In genomic region chr15:76140069-76140454, GRCh38 we compare ENCODE assay signal across 11 cellular contexts.
A peak's percentile ranks its signal among the peaks of the same experiment; 100 is the strongest.
DNase-seq lines count a peak whose midpoint lies in the region; ATAC-seq and TF ChIP-seq lines count a peak whose summit lies in the region.
"Had no signal": no experiment of that assay in that cellular context is flagged by ENCODE, and none has a peak within 500 bp of the region (broad histone marks: within the 10 kb centered on the region; RNA-seq: fewer than 3 reads in every experiment).

No MANE protein-coding gene starts in this region.

- H3K4me2 ChIP-seq in KMS-11 (no peak overlapping the region), mesendoderm (ENCODE audit: low read length) (no peak overlapping the region), trophoblast cell (ENCODE audit: low read length) (no peak overlapping the region)

- no peak overlapping the region for H4K8ac ChIP-seq in mesendoderm (ENCODE audit: low read depth, low read length)
- H4K8ac ChIP-seq in trophoblast cell (ENCODE audit: low read depth, low read length), result no peak overlapping the region

- H2AFZ ChIP-seq in KMS-11 (ENCODE audit: low read depth) (peak overlapping the region; percentile 10; the same call in 1 of the 2 replicates), trophoblast cell (ENCODE audit: insufficient read depth, low read length, poor library complexity) (no peak overlapping the region)

- no peak overlapping the region for H4K91ac ChIP-seq in trophoblast cell (ENCODE audit: low read depth, low read length)

- intact Hi-C loops in esophagus muscularis mucosa (cut with DNase I), result no loop called here

- H3K23ac ChIP-seq in mesendoderm (ENCODE audit: low read length) (no peak overlapping the region), trophoblast cell (ENCODE audit: low read length) (no peak overlapping the region)

- no peaks in the 10 kb centered on the region for H3K36me3 ChIP-seq in KMS-11 (ENCODE audit: insufficient read depth)
- no peaks in the 10 kb centered on the region for H3K36me3 ChIP-seq in esophagus muscularis mucosa
- H3K36me3 ChIP-seq in mesendoderm (ENCODE audit: control insufficient read depth, insufficient read depth, low read length), result no peaks in the 10 kb centered on the region
- H3K36me3 ChIP-seq in trophoblast cell (ENCODE audit: control insufficient read depth in 1 of 2, insufficient read depth in 2 of 2, low read length in 2 of 2), result no peaks in the 10 kb centered on the region
- H3K36me3 ChIP-seq: gastrocnemius medialis, SJSA1, stomach had no signal

- no peak overlapping the region for H4K12ac ChIP-seq in trophoblast cell (ENCODE audit: low read depth, low read length)

- TF ChIP-seq POLR2A in esophagus muscularis mucosa (IDR thresholded peaks at IDR 0.05; ENCODE audit: low read depth), result no peak

- no peak overlapping the region for H3K9ac ChIP-seq in KMS-11
- H3K9ac ChIP-seq in mesendoderm (ENCODE audit: low read length), result no peak overlapping the region
- no peak overlapping the region for H3K9ac ChIP-seq in trophoblast cell (ENCODE audit: low read length)

- H3K4ac ChIP-seq in mesendoderm (ENCODE audit: low read depth, low read length), result no peak overlapping the region
- H3K4ac ChIP-seq in trophoblast cell (ENCODE audit: low read depth, low read length), result no peak overlapping the region

- no peak overlapping the region for H2BK12ac ChIP-seq in trophoblast cell (ENCODE audit: low read length)

- no peak overlapping the region for H3K14ac ChIP-seq in trophoblast cell (ENCODE audit: low read length)

- H4K5ac ChIP-seq in mesendoderm (ENCODE audit: low read length), result no peak overlapping the region

- no peaks in the 10 kb centered on the region for H4K20me1 ChIP-seq in KMS-11 (ENCODE audit: insufficient read depth)

- H3K9me3 ChIP-seq in esophagus muscularis mucosa, result no peaks in the 10 kb centered on the region
- H3K9me3 ChIP-seq in trophoblast cell (ENCODE audit: insufficient read depth, low read depth, low read length), result peaks cover 3% of the 10 kb centered on the region
- H3K9me3 ChIP-seq: gastrocnemius medialis, SJSA1, stomach had no signal

- H3K79me2 ChIP-seq in KMS-11 (ENCODE audit: insufficient read depth, low read depth), result no peaks in the 10 kb centered on the region
- no peaks in the 10 kb centered on the region for H3K79me2 ChIP-seq in mesendoderm (ENCODE audit: control insufficient read depth, insufficient read depth, low read length)
- H3K79me2 ChIP-seq in trophoblast cell (ENCODE audit: control insufficient read depth, insufficient read depth, low read length, poor library complexity), result no peaks in the 10 kb centered on the region

- TF ChIP-seq EP300 in esophagus muscularis mucosa (IDR thresholded peaks at IDR 0.05), result no peak

- H3K4me1 ChIP-seq in KMS-11 (ENCODE audit: low read depth, poor library complexity, severe bottlenecking), result no peaks in the 10 kb centered on the region
- H3K4me1 ChIP-seq in esophagus muscularis mucosa, result peaks cover 8 to 15% (median 13%) of the 10 kb centered on the region in 4 donors
- H3K4me1 ChIP-seq in mesendoderm (ENCODE audit: control insufficient read depth, low read depth, low read length), result peaks cover 2% of the 10 kb centered on the region
- no peaks in the 10 kb centered on the region for H3K4me1 ChIP-seq in trophoblast cell (ENCODE audit: control insufficient read depth in 1 of 2, insufficient read depth in 2 of 2, low read length in 2 of 2)
- H3K4me1 ChIP-seq: SJSA1 had no signal

- H2BK120ac ChIP-seq in mesendoderm (ENCODE audit: low read depth, low read length) (no peak overlapping the region), trophoblast cell (ENCODE audit: insufficient read depth, low read length, poor library complexity) (no peak overlapping the region)

- H2BK5ac ChIP-seq in mesendoderm (ENCODE audit: low read length), result no peak overlapping the region
- H2BK5ac ChIP-seq in trophoblast cell (ENCODE audit: low read depth, low read length, poor library complexity), result no peak overlapping the region

- DNase-seq in CD1c-positive myeloid dendritic cell (ENCODE audit: extremely low spot score) (peak; percentile 8), esophagus muscularis mucosa (ENCODE audit: extremely low spot score) (no peak), mesendoderm (peak; percentile 41), 8988T (no peak), trophoblast cell (no peak)
- no peak for DNase-seq in stimulated activated CD4-positive, alpha-beta T cell treated with anti-CD3 and anti-CD28 coated beads, Interleukin-4, amount 100 ng/mL, for 24 hours

- WGBS in esophagus muscularis mucosa, result 28% methylated on average over 13 of the region's 14 CpGs
- no CpG with 5 or more reads among the region's 14 CpGs for WGBS in mesendoderm (ENCODE audit: extremely low coverage, insufficient coverage, low lambda C conversion rate)
- WGBS in trophoblast cell (ENCODE audit: extremely low coverage, insufficient coverage, insufficient read length), result no CpG with 5 or more reads among the region's 14 CpGs

- no peak for ATAC-seq in GM18520 (IDR thresholded peaks at IDR 0.05; ENCODE audit: unreplicated experiment)

- H3K18ac ChIP-seq in mesendoderm (ENCODE audit: low read length) (peak overlapping the region; percentile 3), trophoblast cell (ENCODE audit: low read length) (no peak overlapping the region)

- H2BK15ac ChIP-seq in mesendoderm (replicated peaks; ENCODE audit: low read depth), result no peak overlapping the region

- H3K4me3 ChIP-seq in KMS-11 (IDR thresholded peaks at IDR 0.05; ENCODE audit: insufficient read depth, low read depth, low read length) (no peak overlapping the region), esophagus muscularis mucosa (peak overlapping the region in 3 of 4 donors; percentile 2 to 23 (median 20)), mesendoderm (ENCODE audit: low read length) (no peak overlapping the region), trophoblast cell (ENCODE audit: low read depth, low read length) (no peak overlapping the region)
- H3K4me3 ChIP-seq: gastrocnemius medialis, SJSA1 had no signal

- H3K56ac ChIP-seq in mesendoderm (ENCODE audit: low read length), result peak overlapping the region; percentile 77

- no peak overlapping the region for H2AK5ac ChIP-seq in mesendoderm (ENCODE audit: low read length)
- no peak overlapping the region for H2AK5ac ChIP-seq in trophoblast cell (ENCODE audit: low read length)

- TF ChIP-seq CTCF in KMS-11 (conservative IDR thresholded peaks at IDR 0.05; ENCODE audit: low read depth, low read length) (no peak), esophagus muscularis mucosa (IDR thresholded peaks at IDR 0.05) (no peak)

- H3K27ac ChIP-seq in KMS-11, result no peak overlapping the region
- H3K27ac ChIP-seq in esophagus muscularis mucosa (replicated peaks in 1 of 4), result no peak overlapping the region
- no peak overlapping the region for H3K27ac ChIP-seq in mesendoderm (ENCODE audit: low read depth, low read length)
- no peak overlapping the region for H3K27ac ChIP-seq in trophoblast cell (ENCODE audit: low read depth, low read length)
- H3K27ac ChIP-seq: gastrocnemius medialis, SJSA1, stomach had no signal

- H3K27me3 ChIP-seq in KMS-11 (ENCODE audit: insufficient read depth, low read depth) (no peaks in the 10 kb centered on the region), esophagus muscularis mucosa (peaks cover 0 to 27% (median 0%) of the 10 kb centered on the region in 4 donors), mesendoderm (ENCODE audit: insufficient read depth, low read length, poor library complexity) (no peaks in the 10 kb centered on the region), trophoblast cell (ENCODE audit: insufficient read depth, low read length) (no peaks in the 10 kb centered on the region)
- H3K27me3 ChIP-seq: gastrocnemius medialis, SJSA1 had no signal

- no peaks in the 10 kb centered on the region for H3K79me1 ChIP-seq in mesendoderm (ENCODE audit: low read length)
- H3K79me1 ChIP-seq in trophoblast cell (ENCODE audit: low read length), result no peaks in the 10 kb centered on the region

Comparison
In these comparisons a context has a peak if more than half of its experiments do, and no peak if none do; other contexts are left out.
1. DNase-seq: peak in CD1c-positive myeloid dendritic cell (single experiment) and mesendoderm (single experiment); none in esophagus muscularis mucosa (single experiment), 8988T (single experiment), trophoblast cell (0 of 2) and stimulated activated CD4-positive, alpha-beta T cell treated with anti-CD3 and anti-CD28 coated beads, Interleukin-4, amount 100 ng/mL, for 24 hours (single experiment).
2. H3K4me3 ChIP-seq: peak in esophagus muscularis mucosa (3 of 4); none in KMS-11 (single experiment), mesendoderm (single experiment) and trophoblast cell (single experiment).